ENCODE assay signal across 8 cellular contexts in genomic region chr10:73773152-73773879, GRCh38. TPM values are rescaled to one million over a fixed set of nuclear protein-coding genes. Genes with fewer than 3 reads are reported as not detected.
DNase-seq lines count a peak whose midpoint lies in the region; ATAC-seq, FAIRE-seq and TF ChIP-seq lines count a peak whose summit lies in the region.

No MANE protein-coding gene starts in this region.

- H3K4me1 ChIP-seq in psoas muscle: peaks cover 32% of the 10 kb centered on the region

- peaks cover 66% of the 10 kb centered on the region for H3K36me3 ChIP-seq in WERI-Rb-1
- peaks cover 10 to 77% of the 10 kb centered on the region in 2 donors for H3K36me3 ChIP-seq in psoas muscle (ENCODE audit: insufficient read depth in 1 of 2, low read depth in 1 of 2)

- 2 to 5% (median 4%) methylated on average over 29 of the region's 29 CpGs for WGBS in psoas muscle, 3 donors

- ATAC-seq in GM21529 (IDR thresholded peaks at IDR 0.05; ENCODE audit: unreplicated experiment) (peak; percentile 0), psoas muscle (no peak), GM19351 (IDR thresholded peaks at IDR 0.05; ENCODE audit: unreplicated experiment) (no peak)

- no peak for FAIRE-seq in frontal cortex (lab: Jason Lieb, UNC)

- intact Hi-C loops in psoas muscle (cut with DNase I): no loop called here

- no peaks in the 10 kb centered on the region for H3K9me3 ChIP-seq in WERI-Rb-1 (ENCODE audit: severe bottlenecking)
- H3K9me3 ChIP-seq in psoas muscle: no peaks in the 10 kb centered on the region

- no peak for DNase-seq in AG10803 (ENCODE audit: low read depth)
- no peak for DNase-seq in WERI-Rb-1
- DNase-seq in fibroblast of pulmonary artery (ENCODE audit: low read depth): no peak
- no peak for DNase-seq in psoas muscle
- DNase-seq in frontal cortex (ENCODE audit: low spot score in 2 of 2): no peak
- DNase-seq in HPDE6-E6E7 (ENCODE audit: extremely low spot score): no peak

- H3K27ac ChIP-seq in WERI-Rb-1: peak overlapping the region; percentile 94
- peak overlapping the region; percentile 97 for H3K27ac ChIP-seq in psoas muscle

- TF ChIP-seq CTCF in AG10803 (conservative IDR thresholded peaks at IDR 0.05; ENCODE audit: low read length) (no peak), WERI-Rb-1 (IDR thresholded peaks at IDR 0.05; ENCODE audit: low read depth, low read length) (no peak), fibroblast of pulmonary artery (IDR thresholded peaks at IDR 0.05; ENCODE audit: low read length, missing control alignments) (no peak), psoas muscle (IDR thresholded peaks at IDR 0.05) (no peak)

- H3K4me3 ChIP-seq in AG10803 (ENCODE audit: low read length): peak overlapping the region; percentile 88
- peak overlapping the region; percentile 88 for H3K4me3 ChIP-seq in WERI-Rb-1 (ENCODE audit: low read depth, low read length)
- peak overlapping the region; percentile 76 for H3K4me3 ChIP-seq in fibroblast of pulmonary artery (replicated peaks; ENCODE audit: low read depth, low read length)
- H3K4me3 ChIP-seq in psoas muscle: peak overlapping the region; percentile 84

- H3K27me3 ChIP-seq in WERI-Rb-1 (ENCODE audit: insufficient read depth, low read depth, severe bottlenecking) (no peaks in the 10 kb centered on the region), psoas muscle (ENCODE audit: insufficient read depth in 3 of 3, low read length in 2 of 3) (no peaks in the 10 kb centered on the region)

RNA-seq across cellular contexts. Expression of gene CHCHD1, which starts 8.5 kb away (rescaled TPM):
- total RNA-seq in psoas muscle (10 to 100 TPM; 19.9 to 30.9 (median 21.9) TPM), frontal cortex (16.7 TPM)
- 10 to 100 TPM; 66.9 to 98.7 (median 94.3) TPM for polyA plus RNA-seq in psoas muscle

RNA-seq across cellular contexts. Expression of gene ZSWIM8, which starts 12.1 kb away (rescaled TPM):
- 10 to 100 TPM; 57.0 to 65.1 (median 58.7) TPM for total RNA-seq in psoas muscle
- polyA plus RNA-seq in psoas muscle: 10 to 100 TPM; 40.5 to 68.3 (median 54.4) TPM
- total RNA-seq in frontal cortex: 31.8 TPM

RNA-seq across cellular contexts. Expression of gene SEC24C, which starts 29.1 kb away (rescaled TPM):
- total RNA-seq in psoas muscle (10 to 100 TPM; 44.8 to 60.2 (median 52.0) TPM), frontal cortex (41.6 TPM)
- polyA plus RNA-seq in psoas muscle: 10 to 100 TPM; 28.8 to 60.5 (median 56.2) TPM

RNA-seq across cellular contexts. Expression of gene NDST2, which starts 38.1 kb away (rescaled TPM):
- 10 to 100 TPM in 3 of 4 donors, 1 to 10 TPM in 1; 9.4 to 14.5 (median 12.0) TPM for total RNA-seq in psoas muscle
- polyA plus RNA-seq in psoas muscle: 1 to 10 TPM; 4.5 to 8.6 (median 7.8) TPM
- 7.7 TPM for total RNA-seq in frontal cortex
